Comparison of ENCODE assay signal across 29 cellular contexts in the genomic region with DNA sequence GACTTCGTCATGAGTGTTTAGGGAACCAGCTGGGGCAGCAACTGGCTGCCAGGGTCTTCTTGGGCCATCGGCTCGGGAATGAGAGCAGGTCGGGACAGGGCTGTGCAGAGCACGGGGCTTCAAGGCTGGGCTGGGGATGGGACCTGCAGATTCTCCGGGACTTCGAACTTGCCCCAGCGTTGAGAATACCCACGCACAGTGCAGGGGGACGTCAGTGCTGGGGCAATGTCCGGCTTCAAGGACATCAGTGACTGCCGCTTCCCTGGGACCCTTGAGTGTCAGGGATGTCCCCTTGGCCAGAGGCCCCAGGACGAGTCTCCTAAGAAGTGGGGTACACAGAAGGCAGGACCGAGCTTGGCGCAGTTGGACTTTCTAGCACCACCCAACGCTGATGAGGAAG.
"Had no signal": no experiment of that assay in that cellular context is flagged by ENCODE, and none has a peak within 500 bp of the region (broad histone marks: within the 10 kb centered on the region; RNA-seq: fewer than 3 reads in every experiment).

No MANE protein-coding gene starts in this region.

- H3K27ac ChIP-seq: ascending aorta, brain microvascular endothelial cell, esophagus muscularis mucosa, foreskin keratinocyte, gastrocnemius medialis, heart left ventricle had no signal

- H3K4me3 ChIP-seq: ascending aorta, esophagus muscularis mucosa, gastrocnemius medialis, heart left ventricle had no signal

- H3K4me1 Mint-ChIP-seq: activated CD4-positive, alpha-beta memory T cell treated with anti-CD3 and anti-CD28 coated beads, Interleukin-2, amount 10 ng/mL, durations not matched to agents 7 days and 5 days; activated CD4-positive, alpha-beta T cell treated with anti-CD3 and anti-CD28 coated beads, Interleukin-2, amount 10 ng/mL, durations not matched to agents 7 days and 5 days; activated naive CD8-positive, alpha-beta T cell treated with anti-CD3 and anti-CD28 coated beads, Interleukin-2, amount 10 ng/mL, durations not matched to agents 7 days and 5 days; T-helper 17 cell had no signal

- H3K27me3 ChIP-seq: ascending aorta, brain microvascular endothelial cell had no signal

- DNase-seq: activated CD4-positive, alpha-beta memory T cell treated with anti-CD3 and anti-CD28 coated beads, Interleukin-2, amount 10 ng/mL, durations not matched to agents 7 days and 5 days; activated CD4-positive, alpha-beta T cell treated with anti-CD3 and anti-CD28 coated beads for 1 hour; activated CD4-positive, alpha-beta T cell treated with anti-CD3 and anti-CD28 coated beads for 4 hours; activated CD4-positive, alpha-beta T cell treated with anti-CD3 and anti-CD28 coated beads, Interleukin-2, amount 10 ng/mL, durations not matched to agents 7 days and 5 days; activated CD4-positive, alpha-beta T cell treated with anti-CD3 and anti-CD28 coated beads, Interleukin-2, amount 50 U/mL, for 4 hours; activated CD8-positive, alpha-beta memory T cell treated with anti-CD3 and anti-CD28 coated beads, Interleukin-2, amount 50 U/mL, for 48 hours; activated gamma-delta T cell treated with Interleukin-2 at 50 U/mL for 16 hours; activated naive CD4-positive, alpha-beta T cell treated with Interleukin-2 at 50 U/mL for 16 hours; activated naive CD8-positive, alpha-beta T cell treated with anti-CD3 and anti-CD28 coated beads, Interleukin-2, amount 10 ng/mL, durations not matched to agents 7 days and 5 days; activated T-cell treated with anti-CD3 and anti-CD28 coated beads for 4 hours; activated T-cell treated with anti-CD3 and anti-CD28 coated beads, Interleukin-2, amount 50 U/mL, for 24 hours; activated T-cell treated with anti-CD3 and anti-CD28 coated beads, Interleukin-2, amount 50 U/mL, for 72 hours; brain microvascular endothelial cell; cortex of kidney; dermis blood vessel endothelial cell; effector CD4-positive, alpha-beta T cell; effector memory CD8-positive, alpha-beta T cell; erythroblast; foreskin keratinocyte; gastrocnemius medialis; glutamatergic neuron; heart left ventricle; T-helper 1 cell; T-helper 17 cell; T1000 had no signal

- H3K36me3 ChIP-seq: ascending aorta, brain microvascular endothelial cell, esophagus muscularis mucosa, gastrocnemius medialis, heart left ventricle had no signal

- H3K27ac Mint-ChIP-seq: activated CD4-positive, alpha-beta memory T cell treated with anti-CD3 and anti-CD28 coated beads, Interleukin-2, amount 10 ng/mL, durations not matched to agents 7 days and 5 days; activated CD4-positive, alpha-beta T cell treated with anti-CD3 and anti-CD28 coated beads, Interleukin-2, amount 10 ng/mL, durations not matched to agents 7 days and 5 days; activated naive CD4-positive, alpha-beta T cell treated with anti-CD3 and anti-CD28 coated beads, Interleukin-2, amount 50 U/mL, for 72 hours; activated naive CD8-positive, alpha-beta T cell treated with anti-CD3 and anti-CD28 coated beads, Interleukin-2, amount 10 ng/mL, durations not matched to agents 7 days and 5 days; activated T-cell treated with anti-CD3 and anti-CD28 coated beads, Interleukin-2, amount 50 U/mL, for 24 hours; activated T-cell treated with anti-CD3 and anti-CD28 coated beads, Interleukin-2, amount 50 U/mL, for 72 hours; effector memory CD8-positive, alpha-beta T cell; T-helper 17 cell; T-helper 2 cell treated with Interferon-gamma antibody and Interleukin-4, amounts not matched to agents 5 μg/mL and 100 μg/mL, for 36 hours had no signal

- H3K9me3 Mint-ChIP-seq: activated CD4-positive, alpha-beta memory T cell treated with anti-CD3 and anti-CD28 coated beads, Interleukin-2, amount 10 ng/mL, durations not matched to agents 7 days and 5 days; activated CD4-positive, alpha-beta T cell treated with anti-CD3 and anti-CD28 coated beads, Interleukin-2, amount 10 ng/mL, durations not matched to agents 7 days and 5 days; activated naive CD4-positive, alpha-beta T cell treated with anti-CD3 and anti-CD28 coated beads, Interleukin-2, amount 50 U/mL, for 72 hours; activated naive CD8-positive, alpha-beta T cell treated with anti-CD3 and anti-CD28 coated beads, Interleukin-2, amount 10 ng/mL, durations not matched to agents 7 days and 5 days; activated T-cell treated with anti-CD3 and anti-CD28 coated beads, Interleukin-2, amount 50 U/mL, for 24 hours; activated T-cell treated with anti-CD3 and anti-CD28 coated beads, Interleukin-2, amount 50 U/mL, for 72 hours; effector memory CD8-positive, alpha-beta T cell; T-helper 2 cell treated with Interferon-gamma antibody and Interleukin-4, amounts not matched to agents 5 μg/mL and 100 μg/mL, for 36 hours had no signal

- ATAC-seq: activated naive CD4-positive, alpha-beta T cell treated with anti-CD3 and anti-CD28 coated beads, Interleukin-2, amount 50 U/mL, for 72 hours; activated T-cell treated with anti-CD3 and anti-CD28 coated beads, Interleukin-2, amount 50 U/mL, for 72 hours; effector memory CD8-positive, alpha-beta T cell; foreskin keratinocyte; gastrocnemius medialis; heart left ventricle; T-helper 17 cell had no signal

- H3K4me3 Mint-ChIP-seq: activated CD4-positive, alpha-beta memory T cell treated with anti-CD3 and anti-CD28 coated beads, Interleukin-2, amount 10 ng/mL, durations not matched to agents 7 days and 5 days; activated CD4-positive, alpha-beta T cell treated with anti-CD3 and anti-CD28 coated beads, Interleukin-2, amount 10 ng/mL, durations not matched to agents 7 days and 5 days; activated naive CD8-positive, alpha-beta T cell treated with anti-CD3 and anti-CD28 coated beads, Interleukin-2, amount 10 ng/mL, durations not matched to agents 7 days and 5 days; activated T-cell treated with anti-CD3 and anti-CD28 coated beads, Interleukin-2, amount 50 U/mL, for 24 hours; activated T-cell treated with anti-CD3 and anti-CD28 coated beads, Interleukin-2, amount 50 U/mL, for 72 hours; effector memory CD8-positive, alpha-beta T cell; T-helper 17 cell; T-helper 2 cell treated with Interferon-gamma antibody and Interleukin-4, amounts not matched to agents 5 μg/mL and 100 μg/mL, for 36 hours had no signal

- H3K9me3 ChIP-seq: ascending aorta, esophagus muscularis mucosa, gastrocnemius medialis, heart left ventricle had no signal

- H3K36me3 Mint-ChIP-seq: activated naive CD4-positive, alpha-beta T cell treated with anti-CD3 and anti-CD28 coated beads, Interleukin-2, amount 50 U/mL, for 72 hours; activated naive CD8-positive, alpha-beta T cell treated with anti-CD3 and anti-CD28 coated beads, Interleukin-2, amount 10 ng/mL, durations not matched to agents 7 days and 5 days had no signal

- H3K27me3 Mint-ChIP-seq: activated CD4-positive, alpha-beta memory T cell treated with anti-CD3 and anti-CD28 coated beads, Interleukin-2, amount 10 ng/mL, durations not matched to agents 7 days and 5 days; activated CD4-positive, alpha-beta T cell treated with anti-CD3 and anti-CD28 coated beads, Interleukin-2, amount 10 ng/mL, durations not matched to agents 7 days and 5 days; activated naive CD8-positive, alpha-beta T cell treated with anti-CD3 and anti-CD28 coated beads, Interleukin-2, amount 10 ng/mL, durations not matched to agents 7 days and 5 days; activated T-cell treated with anti-CD3 and anti-CD28 coated beads, Interleukin-2, amount 50 U/mL, for 24 hours; T-helper 17 cell had no signal

- H3K4me1 ChIP-seq: ascending aorta, esophagus muscularis mucosa, foreskin keratinocyte, gastrocnemius medialis, heart left ventricle had no signal
